Comparison of ENCODE assay signal across 9 cellular contexts in genomic region chr7:75637854-75638606, GRCh38.
DNase-seq lines count a peak whose midpoint lies in the region; ATAC-seq, FAIRE-seq and TF ChIP-seq lines count a peak whose summit lies in the region.
"Had no signal": no experiment of that assay in that cellular context is flagged by ENCODE, and none has a peak within 500 bp of the region (broad histone marks: within the 10 kb centered on the region; RNA-seq: fewer than 3 reads in every experiment).

No MANE protein-coding gene starts in this region.

- peak overlapping the region; percentile 79 for H3K4me2 ChIP-seq in A549

- FAIRE-seq in A549 (lab: Jason Lieb, UNC) = no peak

- H3K27ac Mint-ChIP-seq in HFFc6 = no peak overlapping the region

- no peak for TF ChIP-seq CTCF in A549 (IDR thresholded peaks at IDR 0.05)
- no peak for TF ChIP-seq CTCF in HFFc6 (IDR thresholded peaks at IDR 0.05)
- TF ChIP-seq CTCF in colonic mucosa (IDR thresholded peaks at IDR 0.05) = no peak

- H3K27me3 ChIP-seq in colonic mucosa (no peaks in the 10 kb centered on the region), mucosa of stomach (ENCODE audit: control insufficient read depth, insufficient read depth, low read length) (peaks cover 4% of the 10 kb centered on the region)

- H3K36me3 ChIP-seq in colonic mucosa (no peaks in the 10 kb centered on the region), mucosa of stomach (ENCODE audit: control insufficient read depth, insufficient read depth, low read length) (no peaks in the 10 kb centered on the region)

- no peaks in the 10 kb centered on the region for H3K36me3 Mint-ChIP-seq in HFFc6 (ENCODE audit: low read depth)

- H3K9me3 Mint-ChIP-seq in HFFc6 = no peaks in the 10 kb centered on the region

- DNase-seq in A549 (ENCODE audit: low read depth in 1 of 2, low spot score in 1 of 2) (no peak), HFFc6 (no peak), colonic mucosa (no peak), NCI-H1092 treated with DMSO at 0.1 percent for 48 hours (lab: John Stamatoyannopoulos, UW) (no peak), dedifferentiated amniotic fluid mesenchymal stem cell (ENCODE audit: extremely low spot score) (no peak)
- DNase-seq in NK-92 treated with Interleukin-12 subunit alpha and Interleukin-12 subunit beta, amount 100 ng/mL, for 24 hours (lab: John Stamatoyannopoulos, UW) = no peak
- DNase-seq: NCI-H187 treated with DMSO at 0.1 percent for 48 hours had no signal

- peak overlapping the region; percentile 55 to 56 for H3K9ac ChIP-seq in colonic mucosa (ENCODE audit: low read depth in 2 of 2, low read length in 2 of 2)
- peak overlapping the region; percentile 50 for H3K9ac ChIP-seq in mucosa of stomach (ENCODE audit: low read length)

- intact Hi-C loops in colonic mucosa (cut with DNase I) = no loop called here

- 43% methylated on average over 14 of the region's 14 CpGs for WGBS in A549 (ENCODE audit: missing lambda C conversion rate)

- peak overlapping the region; percentile 77 for H3K4me3 Mint-ChIP-seq in HFFc6

- TF ChIP-seq EP300 in A549 (IDR thresholded peaks at IDR 0.05) = no peak

- ATAC-seq in A549 (peak in 1 of 2 experiments; percentile 7; a peak in 1 of 6 replicates), HG02642 (IDR thresholded peaks at IDR 0.05; ENCODE audit: poor library complexity, unreplicated experiment) (no peak)

- H3K4me1 Mint-ChIP-seq in HFFc6 (ENCODE audit: low read depth) = peaks cover 21% of the 10 kb centered on the region

- H3K27ac ChIP-seq in A549 = peak overlapping the region; percentile 94 to 98
- no peak overlapping the region for H3K27ac ChIP-seq in colonic mucosa

- no peak for TF ChIP-seq POLR2A in A549 (IDR thresholded peaks at IDR 0.05; ENCODE audit: low read length)

- peaks cover 17% of the 10 kb centered on the region for H3K4me1 ChIP-seq in A549
- H3K4me1 ChIP-seq in colonic mucosa = no peaks in the 10 kb centered on the region
- peaks cover 16% of the 10 kb centered on the region for H3K4me1 ChIP-seq in mucosa of stomach (ENCODE audit: control insufficient read depth, insufficient read depth, low read length)

- peaks cover 1% of the 10 kb centered on the region; the same call in 2 of the 3 replicates for H3K9me3 ChIP-seq in A549
- H3K9me3 ChIP-seq in colonic mucosa = no peaks in the 10 kb centered on the region
- H3K9me3 ChIP-seq in mucosa of stomach (ENCODE audit: control insufficient read depth, low read length) = peaks cover 3% of the 10 kb centered on the region

- H3K27me3 Mint-ChIP-seq in HFFc6 (ENCODE audit: insufficient read depth) = peaks cover 4% of the 10 kb centered on the region; the same call in 1 of the 2 replicates

- no peak for TF ChIP-seq RAD21 in A549 (conservative IDR thresholded peaks at IDR 0.05 in 1 of 2, IDR thresholded peaks at IDR 0.05 in 1 of 2)

- CTCF ChIA-PET in A549 (lab: Yijun Ruan, JAX) = interaction anchor here (1.3 to 2.4 kb wide), 4 partner anchors 11 to 125 kb away, joined by 4 to 11 read pairs (median 8); no protein-coding TSS in a partner anchor

- POLR2A ChIA-PET in A549 (lab: Yijun Ruan, JAX) = no interaction called here

- H3K4me3 ChIP-seq in A549 (peak overlapping the region; percentile 86), colonic mucosa (peak overlapping the region; percentile 68), mucosa of stomach (ENCODE audit: low read length) (peak overlapping the region; percentile 36)

TF ChIP-seq in A549, 52 proteins besides CTCF, POLR2A, EP300 and RAD21:
- no peak for TF ChIP-seq BHLHE40 (IDR thresholded peaks at IDR 0.05; ENCODE audit: low read depth, low read length)
- no peak for TF ChIP-seq CHD4 (IDR thresholded peaks at IDR 0.05; ENCODE audit: borderline replicate concordance)
- no peak for TF ChIP-seq NPAS2 (CRISPR knock-in tag; IDR thresholded peaks at IDR 0.05; ENCODE audit: borderline replicate concordance)
- TF ChIP-seq REST (IDR thresholded peaks at IDR 0.05) = no peak
- TF ChIP-seq NFE2L2 (conservative IDR thresholded peaks at IDR 0.05; ENCODE audit: low read length) = no peak
- no peak for TF ChIP-seq HMGXB4 (CRISPR knock-in tag; IDR thresholded peaks at IDR 0.05; ENCODE audit: borderline replicate concordance)
- no peak for TF ChIP-seq KDM5A (IDR thresholded peaks at IDR 0.05)
- TF ChIP-seq HDAC2 (IDR thresholded peaks at IDR 0.05) = no peak
- no peak for TF ChIP-seq HOXB5 (CRISPR knock-in tag; IDR thresholded peaks at IDR 0.05)
- no peak for TF ChIP-seq MAFK (IDR thresholded peaks at IDR 0.05; ENCODE audit: partially characterized antibody)
- TF ChIP-seq MAZ (IDR thresholded peaks at IDR 0.05; ENCODE audit: borderline replicate concordance, low read depth, low read length) = no peak
- no peak for TF ChIP-seq HEYL (CRISPR knock-in tag; IDR thresholded peaks at IDR 0.05)
- TF ChIP-seq MAX (IDR thresholded peaks at IDR 0.05) = no peak
- no peak for TF ChIP-seq KDM1A (IDR thresholded peaks at IDR 0.05; ENCODE audit: low read depth)
- TF ChIP-seq RCOR1 (IDR thresholded peaks at IDR 0.05; ENCODE audit: low read depth, low read length) = no peak
- no peak for TF ChIP-seq ZNF302 (CRISPR knock-in tag; IDR thresholded peaks at IDR 0.05)

Comparison
In these comparisons a context has a peak if more than half of its experiments do, and no peak if none do; other contexts are left out.
1. H3K4me3 ChIP-seq: peak in every context shown above with its lines; median percentile 86 in A549; 68 in colonic mucosa; 36 in mucosa of stomach.